29 cellular contexts compared by ENCODE assay signal in genomic region chr10:78173360-78174020, GRCh38.
DNase-seq lines count a peak whose midpoint lies in the region; ATAC-seq and TF ChIP-seq lines count a peak whose summit lies in the region.
"Had no signal": no experiment of that assay in that cellular context is flagged by ENCODE, and none has a peak within 500 bp of the region (broad histone marks: within the 10 kb centered on the region; RNA-seq: fewer than 3 reads in every experiment).

No MANE protein-coding gene starts in this region.

- DNase-seq in NCI-H1417 (lab: John Stamatoyannopoulos, UW) (peak in 2 of 3 experiments; percentile 14 to 21), NCI-H1417 treated with DMSO at 0.1 percent for 48 hours (lab: John Stamatoyannopoulos, UW) (no peak), Karpas-422 (peak; percentile 48), adipocyte (ENCODE audit: low read depth) (peak; percentile 7), mesendoderm (peak; percentile 28), right lobe of liver (no peak), PC-3 (no peak)
- DNase-seq in activated CD4-positive, alpha-beta T cell treated with anti-CD3 and anti-CD28 coated beads for 48 hours, result no peak
- DNase-seq: 8988T; activated CD4-positive, alpha-beta T cell treated with anti-CD3 and anti-CD28 coated beads, Interleukin-2, amount 10 ng/mL, durations not matched to agents 7 days and 5 days; activated effector memory CD4-positive, alpha-beta T cell treated with Interleukin-2 at 50 U/mL for 16 hours; activated T-cell treated with anti-CD3 and anti-CD28 coated beads, Interleukin-2, amount 50 U/mL, for 1 hour; anterior cingulate cortex; CD4-positive, CD25-positive, alpha-beta regulatory T cell; hippocampal formation; mesenchymal stem cell; MV-4-11; NCI-H146; NCI-H526 treated with DMSO at 0.1 percent for 48 hours; right cardiac atrium; SIG-M5; stimulated activated CD8-positive, alpha-beta memory T cell treated with anti-CD3 and anti-CD28 coated beads, Interleukin-4, amount 100 ng/mL, for 48 hours; stimulated activated naive CD8-positive, alpha-beta T cell treated with anti-CD3 and anti-CD28 coated beads, Interleukin-15, amount 100 ng/mL, for 72 hours; uterus had no signal

- H2AFZ ChIP-seq in Karpas-422 (ENCODE audit: low read length) (no peak overlapping the region), PC-3 (ENCODE audit: low read length) (no peak overlapping the region)

- no peak overlapping the region for H3K27ac ChIP-seq in Karpas-422 (ENCODE audit: low read length)
- H3K27ac ChIP-seq in mesendoderm (ENCODE audit: low read depth, low read length), result no peak overlapping the region
- no peak overlapping the region for H3K27ac ChIP-seq in right lobe of liver
- H3K27ac ChIP-seq in PC-3 (ENCODE audit: low read length), result no peak overlapping the region
- H3K27ac ChIP-seq: cardiac muscle cell, epithelial cell of prostate, thoracic aorta, uterus had no signal

- no peaks in the 10 kb centered on the region for H3K9me2 ChIP-seq in Karpas-422 (replicated peaks; ENCODE audit: insufficient read depth, low read length)
- H3K9me2 ChIP-seq in PC-3 (replicated peaks; ENCODE audit: low read length), result no peaks in the 10 kb centered on the region

- no peak for ATAC-seq in right lobe of liver
- ATAC-seq in PC-3, result no peak
- ATAC-seq: HepG2; right cardiac atrium; stimulated activated naive CD8-positive, alpha-beta T cell treated with anti-CD3 and anti-CD28 coated beads, Interleukin-15, amount 100 ng/mL, for 72 hours had no signal

- H3K4me2 ChIP-seq in Karpas-422 (ENCODE audit: low read depth, low read length, poor library complexity, severe bottlenecking) (no peak overlapping the region), mesendoderm (ENCODE audit: low read length) (no peak overlapping the region), PC-3 (ENCODE audit: low read length) (no peak overlapping the region)

- H2AK5ac ChIP-seq in mesendoderm (ENCODE audit: low read length), result no peak overlapping the region

- CTCF ChIA-PET in PC-3 (lab: Charles Lee), result interaction anchor here (0.5 to 0.6 kb wide), 2 partner anchors 17 to 99 kb away, joined by 4 to 7 read pairs; no protein-coding TSS in a partner anchor

- no peak for TF ChIP-seq POLR2A in right lobe of liver (IDR thresholded peaks at IDR 0.05)

- TF ChIP-seq CTCF in right lobe of liver (IDR thresholded peaks at IDR 0.05), result no peak
- no peak for TF ChIP-seq CTCF in PC-3 (conservative IDR thresholded peaks at IDR 0.05; ENCODE audit: low read depth, low read length)

- H3K27me3 ChIP-seq in Karpas-422 (ENCODE audit: low read length) (no peaks in the 10 kb centered on the region; the same call in 1 of the 2 replicates), adipocyte (replicated peaks; ENCODE audit: control insufficient read depth, insufficient read depth, low read length) (peaks cover under 1% of the 10 kb centered on the region), mesendoderm (ENCODE audit: insufficient read depth, low read length, poor library complexity) (no peaks in the 10 kb centered on the region), right lobe of liver (no peaks in the 10 kb centered on the region), PC-3 (ENCODE audit: low read length) (peaks cover 84% of the 10 kb centered on the region)
- H3K27me3 ChIP-seq: uterus had no signal

- intact Hi-C loops in right lobe of liver (cut with DNase I), result no loop called here
- intact Hi-C loops in PC-3 (cut with micrococcal nuclease), result no loop called here

- H3K79me1 ChIP-seq in mesendoderm (ENCODE audit: low read length), result no peaks in the 10 kb centered on the region

- H3K9me3 ChIP-seq in Karpas-422 (ENCODE audit: low read length) (no peaks in the 10 kb centered on the region), adipocyte (ENCODE audit: control insufficient read depth, low read length) (no peaks in the 10 kb centered on the region), right lobe of liver (no peaks in the 10 kb centered on the region), PC-3 (ENCODE audit: low read length) (no peaks in the 10 kb centered on the region)
- H3K9me3 ChIP-seq: HAP-1, thoracic aorta, uterus had no signal

- no peak overlapping the region for H3K23ac ChIP-seq in mesendoderm (ENCODE audit: low read length)

- no peak overlapping the region for H3K9ac ChIP-seq in Karpas-422 (ENCODE audit: low read length)
- no peak overlapping the region for H3K9ac ChIP-seq in adipocyte (ENCODE audit: low read length)
- no peak overlapping the region for H3K9ac ChIP-seq in mesendoderm (ENCODE audit: low read length)
- no peak overlapping the region for H3K9ac ChIP-seq in PC-3 (ENCODE audit: low read length)

- H3K36me3 ChIP-seq in Karpas-422 (ENCODE audit: insufficient read depth, low read length), result no peaks in the 10 kb centered on the region
- no peaks in the 10 kb centered on the region for H3K36me3 ChIP-seq in adipocyte (ENCODE audit: control insufficient read depth, insufficient read depth, low read length, severe bottlenecking)
- no peaks in the 10 kb centered on the region for H3K36me3 ChIP-seq in mesendoderm (ENCODE audit: control insufficient read depth, insufficient read depth, low read length)
- no peaks in the 10 kb centered on the region for H3K36me3 ChIP-seq in right lobe of liver
- H3K36me3 ChIP-seq in PC-3 (ENCODE audit: low read depth, low read length), result no peaks in the 10 kb centered on the region
- H3K36me3 ChIP-seq: cardiac muscle cell, HAP-1, thoracic aorta, uterus had no signal

- no peak overlapping the region for H2BK15ac ChIP-seq in mesendoderm (replicated peaks; ENCODE audit: low read depth)

- H4K20me1 ChIP-seq in Karpas-422 (ENCODE audit: insufficient read depth, low read depth, low read length) (no peaks in the 10 kb centered on the region), PC-3 (ENCODE audit: low read length) (no peaks in the 10 kb centered on the region)

- H3K18ac ChIP-seq in mesendoderm (ENCODE audit: low read length), result no peak overlapping the region

- H3K4me1 ChIP-seq in Karpas-422 (ENCODE audit: low read length), result peaks cover 55% of the 10 kb centered on the region
- peaks cover 19% of the 10 kb centered on the region for H3K4me1 ChIP-seq in adipocyte (ENCODE audit: control insufficient read depth, insufficient read depth, low read length)
- peaks cover 2% of the 10 kb centered on the region for H3K4me1 ChIP-seq in mesendoderm (ENCODE audit: control insufficient read depth, low read depth, low read length)
- H3K4me1 ChIP-seq in right lobe of liver, result peaks cover 0 to 18% (median 0%) of the 10 kb centered on the region in 4 donors
- H3K4me1 ChIP-seq in PC-3 (ENCODE audit: insufficient read depth, low read length), result no peaks in the 10 kb centered on the region
- H3K4me1 ChIP-seq: HAP-1, uterus had no signal

- BruUV-seq in PC-3 (replicated peaks; lab: Mats Ljungman, UMichigan), result no TSS peak

- POLR2A ChIA-PET in PC-3 (lab: Charles Lee; ENCODE audit: unreplicated experiment), result no interaction called here

- no peak overlapping the region for H4K5ac ChIP-seq in mesendoderm (ENCODE audit: low read length)

- no peak overlapping the region for H2BK120ac ChIP-seq in mesendoderm (ENCODE audit: low read depth, low read length)

- H3K79me2 ChIP-seq in Karpas-422 (ENCODE audit: low read length) (no peaks in the 10 kb centered on the region), mesendoderm (ENCODE audit: control insufficient read depth, insufficient read depth, low read length) (no peaks in the 10 kb centered on the region), PC-3 (ENCODE audit: low read length) (no peaks in the 10 kb centered on the region)

- WGBS in mesendoderm (ENCODE audit: extremely low coverage, insufficient coverage, low lambda C conversion rate), result no CpG with 5 or more reads among the region's 6 CpGs
- WGBS in right lobe of liver (ENCODE audit: insufficient coverage, low coverage, low lambda C conversion rate, missing lambda C conversion rate), result 86% methylated on average over 5 of the region's 6 CpGs

- H3F3A ChIP-seq in PC-3 (ENCODE audit: low read length, unreplicated experiment), result no peaks in the 10 kb centered on the region

- H3K4ac ChIP-seq in mesendoderm (ENCODE audit: low read depth, low read length), result no peak overlapping the region

- no peak overlapping the region for H2BK5ac ChIP-seq in mesendoderm (ENCODE audit: low read length)

- H3K4me3 ChIP-seq in Karpas-422 (ENCODE audit: low read length) (no peak overlapping the region), adipocyte (ENCODE audit: low read length) (no peak overlapping the region), mesendoderm (ENCODE audit: low read length) (no peak overlapping the region), right lobe of liver (no peak overlapping the region), PC-3 (ENCODE audit: low read length) (no peak overlapping the region)
- H3K4me3 ChIP-seq: cardiac muscle cell, HAP-1, thoracic aorta, uterus had no signal

- H3K56ac ChIP-seq in mesendoderm (ENCODE audit: low read length), result no peak overlapping the region

- no peak overlapping the region for H4K8ac ChIP-seq in mesendoderm (ENCODE audit: low read depth, low read length)

Comparison
In these comparisons a context has a peak if more than half of its experiments do, and no peak if none do; other contexts are left out.
1. DNase-seq: peak in NCI-H1417 (2 of 3), Karpas-422 (single experiment), adipocyte (single experiment) and mesendoderm (single experiment); none in NCI-H1417 treated with DMSO at 0.1 percent for 48 hours (single experiment), right lobe of liver (0 of 3), activated CD4-positive, alpha-beta T cell treated with anti-CD3 and anti-CD28 coated beads for 48 hours (single experiment) and PC-3 (single experiment).